ENCODE assay signal across 19 cellular contexts in the genomic region with DNA sequence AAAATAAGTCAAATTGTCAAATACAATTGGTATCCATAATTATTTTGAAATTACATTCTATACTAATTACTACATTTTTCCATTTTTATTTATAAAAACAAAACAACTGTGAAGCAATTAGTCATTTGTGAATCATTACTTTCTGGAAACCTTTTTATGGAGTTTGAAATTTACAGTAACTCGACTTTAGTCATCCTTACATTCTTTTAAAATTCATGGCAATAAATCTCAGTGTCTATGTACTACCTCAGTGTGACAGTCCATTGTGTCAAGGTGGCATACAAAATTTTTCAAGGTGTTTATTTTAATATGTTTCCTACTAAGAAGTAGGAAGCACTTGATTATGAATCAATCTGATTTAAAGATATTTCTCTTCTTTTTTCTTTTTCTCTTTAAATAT.
DNase-seq lines count a peak whose midpoint lies in the region; ATAC-seq, FAIRE-seq and TF ChIP-seq lines count a peak whose summit lies in the region.
"Had no signal": no experiment of that assay in that cellular context is flagged by ENCODE, and none has a peak within 500 bp of the region (broad histone marks: within the 10 kb centered on the region; RNA-seq: fewer than 3 reads in every experiment).

No MANE protein-coding gene starts in this region.

- H3K4me1 ChIP-seq in astrocyte (ENCODE audit: insufficient read depth, low read length): peaks cover 5% of the 10 kb centered on the region
- no peaks in the 10 kb centered on the region for H3K4me1 ChIP-seq in mesenchymal stem cell (ENCODE audit: control insufficient read depth, insufficient read depth, low read depth, low read length)
- H3K4me1 ChIP-seq: A549 had no signal

- no peak overlapping the region for H2BK15ac ChIP-seq in mesenchymal stem cell (ENCODE audit: low read depth, poor library complexity, severe bottlenecking)

- H3K18ac ChIP-seq in mesenchymal stem cell (ENCODE audit: low read depth in 1 of 2, low read length in 2 of 2): no peak overlapping the region

- H3K27me3 ChIP-seq in astrocyte (ENCODE audit: insufficient read depth, low read length): no peaks in the 10 kb centered on the region
- no peaks in the 10 kb centered on the region for H3K27me3 ChIP-seq in mesenchymal stem cell (ENCODE audit: control insufficient read depth in 1 of 2, insufficient read depth in 1 of 2, low read length in 2 of 2)

- H4K8ac ChIP-seq in mesenchymal stem cell (ENCODE audit: low read length): no peak overlapping the region

- H3K4me3 ChIP-seq in astrocyte (ENCODE audit: insufficient read depth, low read depth, low read length) (no peak overlapping the region), mesenchymal stem cell (ENCODE audit: insufficient read depth in 1 of 2, low read depth in 1 of 2, low read length in 2 of 2) (no peak overlapping the region)
- H3K4me3 ChIP-seq: A549 had no signal

- H2AFZ ChIP-seq in astrocyte (ENCODE audit: low read depth, low read length) (no peak overlapping the region), mesenchymal stem cell (ENCODE audit: low read depth, low read length) (no peak overlapping the region)

- FAIRE-seq in astrocyte (lab: Jason Lieb, UNC) (no peak), GM19239 (lab: Jason Lieb, UNC) (no peak)
- FAIRE-seq: A549, GM18507, HepG2 had no signal

- H3K4me1 Mint-ChIP-seq in astrocyte (ENCODE audit: low read depth, unreplicated experiment): peaks cover 19% of the 10 kb centered on the region
- H3K4me1 Mint-ChIP-seq: CD14-positive monocyte had no signal

- TF ChIP-seq CTCF in astrocyte (IDR thresholded peaks at IDR 0.05; ENCODE audit: insufficient read depth, low read depth, low read length): no peak

- no peak overlapping the region for H4K91ac ChIP-seq in mesenchymal stem cell (ENCODE audit: low read length)

- no peaks in the 10 kb centered on the region for H3K27me3 Mint-ChIP-seq in astrocyte (ENCODE audit: low read depth, unreplicated experiment)

- no peak overlapping the region for H3K4me3 Mint-ChIP-seq in astrocyte (ENCODE audit: unreplicated experiment)
- H3K4me3 Mint-ChIP-seq: CD14-positive monocyte had no signal

- WGBS in mesenchymal stem cell: no CpG with 5 or more reads among the region's 1 CpG

- intact Hi-C loops in left ventricle myocardium superior (cut with micrococcal nuclease): no loop called here

- DNase-seq in EH (ENCODE audit: low read depth) (peak; percentile 45), M059J (ENCODE audit: low read depth) (peak; percentile 73), astrocyte (ENCODE audit: low read depth) (peak; percentile 55), mesenchymal stem cell (peak; percentile 4), GM19239 (ENCODE audit: insufficient read length, low spot score) (no peak), left ventricle myocardium superior (no peak), KG1 (lab: John Stamatoyannopoulos, UW) (no peak)
- DNase-seq: COR-L47, DMS153, MV-4-11, NCI-H1436, NCI-H526, SK-N-SH had no signal

- no peaks in the 10 kb centered on the region for H3K79me1 ChIP-seq in mesenchymal stem cell (replicated peaks; ENCODE audit: low read length, poor library complexity, severe bottlenecking)

- no peak for ATAC-seq in left ventricle myocardium superior
- no peak for ATAC-seq in GM21526 (IDR thresholded peaks at IDR 0.05; ENCODE audit: low FRiP score, unreplicated experiment)
- ATAC-seq: A549, HepG2, Right ventricle myocardium inferior had no signal

- H3K23ac ChIP-seq in mesenchymal stem cell (ENCODE audit: low read length in 2 of 2): no peak overlapping the region

- no peaks in the 10 kb centered on the region for H3K36me3 ChIP-seq in astrocyte (ENCODE audit: insufficient read depth, low read length)
- H3K36me3 ChIP-seq in mesenchymal stem cell (ENCODE audit: control insufficient read depth in 1 of 2, insufficient read depth in 2 of 2, low read depth in 1 of 2, low read length in 2 of 2): no peaks in the 10 kb centered on the region

- H4K20me1 ChIP-seq in astrocyte (ENCODE audit: insufficient read depth, low read length): no peaks in the 10 kb centered on the region

- no peak overlapping the region for H3K14ac ChIP-seq in mesenchymal stem cell (ENCODE audit: low read length in 2 of 2)

- no peaks in the 10 kb centered on the region for H3K36me3 Mint-ChIP-seq in astrocyte (ENCODE audit: low read depth, unreplicated experiment)
- H3K36me3 Mint-ChIP-seq: CD14-positive monocyte had no signal

- H3K4ac ChIP-seq in mesenchymal stem cell (ENCODE audit: low read depth in 1 of 2, low read length in 2 of 2): no peak overlapping the region

- H2BK12ac ChIP-seq in mesenchymal stem cell (ENCODE audit: low read length in 2 of 2): no peak overlapping the region

- H2BK5ac ChIP-seq in mesenchymal stem cell (ENCODE audit: low read depth, low read length, poor library complexity, severe bottlenecking): no peak overlapping the region

- H3K9me3 Mint-ChIP-seq in astrocyte (ENCODE audit: unreplicated experiment): no peaks in the 10 kb centered on the region

- no peak overlapping the region for H3K27ac Mint-ChIP-seq in astrocyte (ENCODE audit: unreplicated experiment)
- H3K27ac Mint-ChIP-seq: CD14-positive monocyte had no signal

- H2AK5ac ChIP-seq in mesenchymal stem cell (ENCODE audit: low read length, severe bottlenecking): no peak overlapping the region

- H3K9ac ChIP-seq in astrocyte (ENCODE audit: low read length) (no peak overlapping the region), mesenchymal stem cell (ENCODE audit: low read length) (no peak overlapping the region)
- H3K9ac ChIP-seq: SK-N-SH had no signal

- no peaks in the 10 kb centered on the region for H3K79me2 ChIP-seq in astrocyte (ENCODE audit: insufficient read depth, low read length)

- H3K9me3 ChIP-seq in astrocyte (ENCODE audit: insufficient read depth, low read depth, low read length): no peaks in the 10 kb centered on the region
- H3K9me3 ChIP-seq in mesenchymal stem cell (ENCODE audit: control insufficient read depth, low read length): no peaks in the 10 kb centered on the region
- H3K9me3 ChIP-seq: A549, SK-N-SH had no signal

- H3K4me2 ChIP-seq in astrocyte (ENCODE audit: low read length) (no peak overlapping the region), mesenchymal stem cell (ENCODE audit: low read length, poor library complexity, severe bottlenecking) (no peak overlapping the region)
- H3K4me2 ChIP-seq: A549, SK-N-SH had no signal

- no peak overlapping the region for H2BK120ac ChIP-seq in mesenchymal stem cell (ENCODE audit: low read depth, low read length)

- H3K27ac ChIP-seq in astrocyte (ENCODE audit: low read depth, low read length) (peak overlapping the region; percentile 1), mesenchymal stem cell (ENCODE audit: low read length, poor library complexity, severe bottlenecking) (peak overlapping the region; percentile 35)
- H3K27ac ChIP-seq: A549 had no signal

Comparison
In these comparisons a context has a peak if more than half of its experiments do, and no peak if none do; other contexts are left out.
1. DNase-seq: peak in EH (single experiment), M059J (single experiment), astrocyte (single experiment) and mesenchymal stem cell (single experiment); none in GM19239 (single experiment), left ventricle myocardium superior (single experiment) and KG1 (single experiment).